10 cellular contexts compared by ENCODE assay signal in genomic region chr18:79374408-79375171, GRCh38. TPM values are rescaled to one million over a fixed set of nuclear protein-coding genes. Genes with fewer than 3 reads are reported as not detected.
DNase-seq lines count a peak whose midpoint lies in the region; ATAC-seq and TF ChIP-seq lines count a peak whose summit lies in the region.
"Had no signal": no experiment of that assay in that cellular context is flagged by ENCODE, and none has a peak within 500 bp of the region (broad histone marks: within the 10 kb centered on the region; RNA-seq: fewer than 3 reads in every experiment).

No MANE protein-coding gene starts in this region.

- H3K36me3 Mint-ChIP-seq in activated CD8-positive, alpha-beta memory T cell treated with anti-CD3 and anti-CD28 coated beads, Interleukin-2, amount 10 ng/mL, durations not matched to agents 7 days and 5 days: no peaks in the 10 kb centered on the region
- peaks cover 18 to 25% of the 10 kb centered on the region in 2 donors for H3K36me3 Mint-ChIP-seq in stimulated activated naive B cell treated with anti-CD40 and anti-IgM and Interleukin-4, amounts not matched to agents 10 μg/mL and 1 μg/mL and 100 μg/mL, for 72 hours
- peaks cover 55 to 75% of the 10 kb centered on the region in 2 donors for H3K36me3 Mint-ChIP-seq in CD14-positive monocyte

- H3K4me1 Mint-ChIP-seq in activated CD8-positive, alpha-beta memory T cell treated with anti-CD3 and anti-CD28 coated beads, Interleukin-2, amount 10 ng/mL, durations not matched to agents 7 days and 5 days: peaks cover 18% of the 10 kb centered on the region
- H3K4me1 Mint-ChIP-seq in stimulated activated naive B cell treated with anti-CD40 and anti-IgM and Interleukin-4, amounts not matched to agents 10 μg/mL and 1 μg/mL and 100 μg/mL, for 72 hours: peaks cover 16 to 21% of the 10 kb centered on the region in 2 donors
- peaks cover 8% of the 10 kb centered on the region for H3K4me1 Mint-ChIP-seq in CD14-positive monocyte

- CTCF ChIA-PET in activated CD8-positive, alpha-beta memory T cell treated with anti-CD3 and anti-CD28 coated beads, Interleukin-2, amount 10 ng/mL, durations not matched to agents 7 days and 5 days (lab: Charles Lee): interaction anchor here (1.3 to 2.8 kb wide), 2 partner anchors 14 to 155 kb away, joined by 5 to 8 read pairs; no protein-coding TSS in a partner anchor

- peak; percentile 45 for DNase-seq in activated CD8-positive, alpha-beta memory T cell treated with anti-CD3 and anti-CD28 coated beads, Interleukin-2, amount 50 U/mL, for 48 hours
- no peak for DNase-seq in activated CD8-positive, alpha-beta memory T cell treated with anti-CD3 and anti-CD28 coated beads, Interleukin-2, amount 10 ng/mL, durations not matched to agents 7 days and 5 days
- peak; percentile 46 for DNase-seq in stimulated activated naive B cell treated with anti-CD40 and anti-IgM and Interleukin-4, amounts not matched to agents 10 μg/mL and 1 μg/mL and 100 μg/mL, for 72 hours
- no peak for DNase-seq in stimulated activated naive CD4-positive, alpha-beta T cell treated with Interleukin-2 at 50 U/mL for 16 hours (lab: John Stamatoyannopoulos, UW)
- no peak for DNase-seq in CD14-positive monocyte (ENCODE audit: low spot score)
- DNase-seq: aorta, transverse colon had no signal

- no peak for TF ChIP-seq CTCF in CD14-positive monocyte (IDR thresholded peaks at IDR 0.05)

- intact Hi-C loops in CD14-positive monocyte (cut with micrococcal nuclease): no loop called here

- ATAC-seq in activated CD8-positive, alpha-beta memory T cell treated with anti-CD3 and anti-CD28 coated beads, Interleukin-2, amount 10 ng/mL, durations not matched to agents 7 days and 5 days: no peak
- peak; percentile 88 for ATAC-seq in GM21723 (IDR thresholded peaks at IDR 0.05; ENCODE audit: unreplicated experiment)
- peak; percentile 84 for ATAC-seq in HG03342 (IDR thresholded peaks at IDR 0.05; ENCODE audit: unreplicated experiment)
- peak; percentile 79 to 80 for ATAC-seq in stimulated activated naive B cell treated with anti-CD40 and anti-IgM and Interleukin-4, amounts not matched to agents 10 μg/mL and 1 μg/mL and 100 μg/mL, for 72 hours (replicated peaks)
- ATAC-seq in SK-N-SH treated with all-trans-retinoic acid at 6 μM for 48 hours: no peak

- H3K27ac Mint-ChIP-seq in activated CD8-positive, alpha-beta memory T cell treated with anti-CD3 and anti-CD28 coated beads, Interleukin-2, amount 10 ng/mL, durations not matched to agents 7 days and 5 days: no peak overlapping the region
- H3K27ac Mint-ChIP-seq in stimulated activated naive B cell treated with anti-CD40 and anti-IgM and Interleukin-4, amounts not matched to agents 10 μg/mL and 1 μg/mL and 100 μg/mL, for 72 hours: no peak overlapping the region
- H3K27ac Mint-ChIP-seq in CD14-positive monocyte: no peak overlapping the region

- H3K9me3 Mint-ChIP-seq in activated CD8-positive, alpha-beta memory T cell treated with anti-CD3 and anti-CD28 coated beads, Interleukin-2, amount 10 ng/mL, durations not matched to agents 7 days and 5 days (ENCODE audit: low read depth): no peaks in the 10 kb centered on the region
- no peaks in the 10 kb centered on the region for H3K9me3 Mint-ChIP-seq in stimulated activated naive B cell treated with anti-CD40 and anti-IgM and Interleukin-4, amounts not matched to agents 10 μg/mL and 1 μg/mL and 100 μg/mL, for 72 hours
- peaks cover 0 to 2% (median 0%) of the 10 kb centered on the region in 7 donors for H3K9me3 Mint-ChIP-seq in CD14-positive monocyte

- H3K4me3 Mint-ChIP-seq in activated CD8-positive, alpha-beta memory T cell treated with anti-CD3 and anti-CD28 coated beads, Interleukin-2, amount 10 ng/mL, durations not matched to agents 7 days and 5 days: no peak overlapping the region
- H3K4me3 Mint-ChIP-seq in stimulated activated naive B cell treated with anti-CD40 and anti-IgM and Interleukin-4, amounts not matched to agents 10 μg/mL and 1 μg/mL and 100 μg/mL, for 72 hours: no peak overlapping the region
- H3K4me3 Mint-ChIP-seq in CD14-positive monocyte: no peak overlapping the region

- H3K27me3 Mint-ChIP-seq in activated CD8-positive, alpha-beta memory T cell treated with anti-CD3 and anti-CD28 coated beads, Interleukin-2, amount 10 ng/mL, durations not matched to agents 7 days and 5 days: no peaks in the 10 kb centered on the region
- H3K27me3 Mint-ChIP-seq in stimulated activated naive B cell treated with anti-CD40 and anti-IgM and Interleukin-4, amounts not matched to agents 10 μg/mL and 1 μg/mL and 100 μg/mL, for 72 hours: no peaks in the 10 kb centered on the region
- peaks cover 0 to 2% (median 0%) of the 10 kb centered on the region in 3 donors for H3K27me3 Mint-ChIP-seq in CD14-positive monocyte (ENCODE audit: low read depth in 3 of 3)

TF ChIP-seq in SK-N-SH treated with all-trans-retinoic acid at 6 μM for 48 hours, 23 proteins besides CTCF, POLR2A, EP300 and RAD21:
- TF ChIP-seq OSR1 (CRISPR knock-in tag; IDR thresholded peaks at IDR 0.05) (no peak), TOX (CRISPR knock-in tag; IDR thresholded peaks at IDR 0.05; ENCODE audit: borderline replicate concordance) (no peak)

RNA-seq across cellular contexts. Expression of gene NFATC1, which starts 21.1 kb away (rescaled TPM):
- total RNA-seq in activated CD8-positive, alpha-beta memory T cell treated with anti-CD3 and anti-CD28 coated beads, Interleukin-2, amount 10 ng/mL, durations not matched to agents 7 days and 5 days: 10 to 100 TPM; 25.7 to 27.8 TPM
- 1 to 10 TPM; 7.8 to 8.3 TPM for polyA plus RNA-seq in CD14-positive monocyte

Comparison
In these comparisons a context has a peak if more than half of its experiments do, and no peak if none do; other contexts are left out.
1. DNase-seq: peak in activated CD8-positive, alpha-beta memory T cell treated with anti-CD3 and anti-CD28 coated beads, Interleukin-2, amount 50 U/mL, for 48 hours (single experiment) and stimulated activated naive B cell treated with anti-CD40 and anti-IgM and Interleukin-4, amounts not matched to agents 10 μg/mL and 1 μg/mL and 100 μg/mL, for 72 hours (single experiment); none in activated CD8-positive, alpha-beta memory T cell treated with anti-CD3 and anti-CD28 coated beads, Interleukin-2, amount 10 ng/mL, durations not matched to agents 7 days and 5 days (single experiment), stimulated activated naive CD4-positive, alpha-beta T cell treated with Interleukin-2 at 50 U/mL for 16 hours (single experiment) and CD14-positive monocyte (single experiment).
2. ATAC-seq: peak in GM21723 (single experiment), HG03342 (single experiment) and stimulated activated naive B cell treated with anti-CD40 and anti-IgM and Interleukin-4, amounts not matched to agents 10 μg/mL and 1 μg/mL and 100 μg/mL, for 72 hours (2 of 2); none in activated CD8-positive, alpha-beta memory T cell treated with anti-CD3 and anti-CD28 coated beads, Interleukin-2, amount 10 ng/mL, durations not matched to agents 7 days and 5 days (single experiment) and SK-N-SH treated with all-trans-retinoic acid at 6 μM for 48 hours (single experiment).